14 cellular contexts compared by ENCODE assay signal in the genomic region with DNA sequence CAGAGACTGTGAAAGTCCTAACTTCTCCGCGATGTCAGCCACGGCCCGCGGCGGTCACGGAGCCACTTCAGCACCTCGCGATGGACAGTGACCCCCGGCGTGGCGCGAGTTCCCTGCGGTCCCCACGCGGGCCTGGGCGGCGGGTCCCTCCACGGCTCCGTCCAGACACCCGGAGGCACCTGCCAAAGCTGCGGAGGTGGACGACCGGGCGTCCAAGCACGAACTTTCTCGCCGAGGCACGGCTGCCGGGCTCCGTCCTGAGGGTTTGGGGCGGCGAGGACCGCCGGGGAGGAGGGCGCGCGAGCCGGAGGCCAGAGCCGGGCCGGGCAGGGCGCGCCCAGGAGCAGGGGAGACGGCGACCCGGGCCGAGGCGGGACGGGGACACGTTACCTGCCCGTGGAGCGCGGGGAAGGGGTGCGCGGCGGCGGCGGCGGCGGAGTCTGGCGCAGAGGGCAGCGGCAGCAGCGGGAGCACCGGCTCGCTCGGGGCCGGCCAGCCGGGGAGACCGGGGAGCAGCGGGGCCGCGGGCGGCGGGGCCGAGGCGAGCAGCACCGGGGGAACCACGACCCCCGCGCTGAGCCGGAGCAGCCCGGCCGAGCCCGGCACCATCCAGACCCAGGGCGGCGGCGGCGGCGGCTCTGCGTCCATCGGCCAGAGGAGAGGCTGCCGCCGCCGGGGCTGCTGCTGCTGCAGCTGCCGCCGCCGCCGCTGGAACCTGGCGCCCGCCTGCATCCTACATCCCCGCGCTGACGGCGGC. TPM values are rescaled to one million over a fixed set of nuclear protein-coding genes. Genes with fewer than 3 reads are reported as not detected.
A peak's percentile ranks its signal among the peaks of the same experiment; 100 is the strongest.
DNase-seq lines count a peak whose midpoint lies in the region; ATAC-seq, FAIRE-seq and TF ChIP-seq lines count a peak whose summit lies in the region.
"Had no signal": no experiment of that assay in that cellular context is flagged by ENCODE, and none has a peak within 500 bp of the region (broad histone marks: within the 10 kb centered on the region; RNA-seq: fewer than 3 reads in every experiment).

No MANE protein-coding gene starts in this region.

- H3K4me1 ChIP-seq in iPS-18a (ENCODE audit: control insufficient read depth, low read depth, low read length) = peaks cover 6% of the 10 kb centered on the region

- no peak for ATAC-seq in T-helper 17 cell
- ATAC-seq: gastroesophageal sphincter had no signal

- H3K27me3 ChIP-seq in iPS-18a (ENCODE audit: control insufficient read depth, insufficient read depth, low read length) = peaks cover 23% of the 10 kb centered on the region

- no peak overlapping the region for H3K27ac ChIP-seq in iPS-18a (ENCODE audit: low read length)
- no peak overlapping the region for H3K27ac ChIP-seq in skin epidermis
- H3K27ac ChIP-seq: gastroesophageal sphincter had no signal

- H3K4me1 Mint-ChIP-seq in T-helper 1 cell treated with Interleukin-12 subunit alpha and Interleukin-12 subunit beta and Interleukin-4 antibody, amounts not matched to agents 30 μg/mL and 1 μg/mL, for 36 hours (ENCODE audit: low read depth) = no peaks in the 10 kb centered on the region
- H3K4me1 Mint-ChIP-seq in T-helper 17 cell = peaks cover 2% of the 10 kb centered on the region
- H3K4me1 Mint-ChIP-seq in T-helper 2 cell treated with Interferon-gamma antibody and Interleukin-4, amounts not matched to agents 5 μg/mL and 100 μg/mL, for 36 hours (ENCODE audit: low read depth) = no peaks in the 10 kb centered on the region

- DNase-seq in T-helper 1 cell (no peak), T-helper 17 cell (no peak), H54 (ENCODE audit: insufficient read length, low spot score) (no peak), GM13977 (ENCODE audit: low spot score) (no peak)
- DNase-seq in T-helper 2 cell treated with Interferon-gamma antibody and Interleukin-4, amounts not matched to agents 5 μg/mL and 100 μg/mL, for 36 hours (ENCODE audit: low spot score) = no peak
- DNase-seq: activated B cell treated with CpG ODN at 0.5 μM for 24 hours; activated effector memory CD4-positive, alpha-beta T cell treated with anti-CD3 and anti-CD28 coated beads, Interleukin-2, amount 50 U/mL, for 16 hours; GDM1; mucosa of descending colon; Right ventricle myocardium superior had no signal

- no peaks in the 10 kb centered on the region for H3K36me3 ChIP-seq in iPS-18a (ENCODE audit: control insufficient read depth, low read depth, low read length)
- H3K36me3 ChIP-seq: gastroesophageal sphincter had no signal

- in situ Hi-C loops in GM13977 (cut with MboI; ENCODE audit: low pct_unique_long_range_greater_than_20kb, low sequenced_read_pairs, unreplicated experiment) = no loop called here

- FAIRE-seq in H54 (lab: Jason Lieb, UNC) = no peak

- H3K4me3 ChIP-seq in iPS-18a (ENCODE audit: low read length) = peak overlapping the region; percentile 60
- H3K4me3 ChIP-seq in skin epidermis = peak overlapping the region in 4 of 7 experiments; percentile 4 to 38 (median 35)
- H3K4me3 ChIP-seq: mucosa of descending colon had no signal

- H3K36me3 Mint-ChIP-seq in T-helper 1 cell treated with Interleukin-12 subunit alpha and Interleukin-12 subunit beta and Interleukin-4 antibody, amounts not matched to agents 30 μg/mL and 1 μg/mL, for 36 hours (ENCODE audit: low read depth) = no peaks in the 10 kb centered on the region
- no peaks in the 10 kb centered on the region for H3K36me3 Mint-ChIP-seq in T-helper 17 cell (ENCODE audit: low read depth)
- H3K36me3 Mint-ChIP-seq in T-helper 2 cell treated with Interferon-gamma antibody and Interleukin-4, amounts not matched to agents 5 μg/mL and 100 μg/mL, for 36 hours (ENCODE audit: low read depth) = no peaks in the 10 kb centered on the region

- TF ChIP-seq CTCF in GM13977 (IDR thresholded peaks at IDR 0.05; ENCODE audit: extremely low read depth, insufficient read depth, missing control alignments) = no peak

- H3K27me3 Mint-ChIP-seq in T-helper 1 cell treated with Interleukin-12 subunit alpha and Interleukin-12 subunit beta and Interleukin-4 antibody, amounts not matched to agents 30 μg/mL and 1 μg/mL, for 36 hours (ENCODE audit: low read depth) = peaks cover 49% of the 10 kb centered on the region
- H3K27me3 Mint-ChIP-seq in T-helper 17 cell = peaks cover 60% of the 10 kb centered on the region
- H3K27me3 Mint-ChIP-seq in T-helper 2 cell treated with Interferon-gamma antibody and Interleukin-4, amounts not matched to agents 5 μg/mL and 100 μg/mL, for 36 hours (ENCODE audit: low read depth) = peaks cover 39% of the 10 kb centered on the region

- no peak overlapping the region for H3K9ac ChIP-seq in iPS-18a (ENCODE audit: low read length)

- TF ChIP-seq POLR2A in H54 (IDR thresholded peaks at IDR 0.05; ENCODE audit: low read depth, low read length) = no peak

- H3K9me3 ChIP-seq in T-helper 17 cell (ENCODE audit: control insufficient read depth, low read length, poor library complexity, severe bottlenecking) (no peaks in the 10 kb centered on the region), iPS-18a (ENCODE audit: control insufficient read depth, low read depth, low read length) (no peaks in the 10 kb centered on the region)

- H3K4me3 Mint-ChIP-seq in T-helper 1 cell treated with Interleukin-12 subunit alpha and Interleukin-12 subunit beta and Interleukin-4 antibody, amounts not matched to agents 30 μg/mL and 1 μg/mL, for 36 hours = peak overlapping the region; percentile 25
- H3K4me3 Mint-ChIP-seq in T-helper 17 cell = peak overlapping the region; percentile 69
- no peak overlapping the region for H3K4me3 Mint-ChIP-seq in T-helper 2 cell treated with Interferon-gamma antibody and Interleukin-4, amounts not matched to agents 5 μg/mL and 100 μg/mL, for 36 hours

- no peaks in the 10 kb centered on the region for H3K9me3 Mint-ChIP-seq in T-helper 1 cell treated with Interleukin-12 subunit alpha and Interleukin-12 subunit beta and Interleukin-4 antibody, amounts not matched to agents 30 μg/mL and 1 μg/mL, for 36 hours
- no peaks in the 10 kb centered on the region for H3K9me3 Mint-ChIP-seq in T-helper 2 cell treated with Interferon-gamma antibody and Interleukin-4, amounts not matched to agents 5 μg/mL and 100 μg/mL, for 36 hours
- H3K9me3 Mint-ChIP-seq: activated B cell treated with CpG ODN at 0.5 μM for 24 hours had no signal

- no peak overlapping the region for H3K27ac Mint-ChIP-seq in T-helper 1 cell treated with Interleukin-12 subunit alpha and Interleukin-12 subunit beta and Interleukin-4 antibody, amounts not matched to agents 30 μg/mL and 1 μg/mL, for 36 hours
- no peak overlapping the region for H3K27ac Mint-ChIP-seq in T-helper 17 cell
- H3K27ac Mint-ChIP-seq in T-helper 2 cell treated with Interferon-gamma antibody and Interleukin-4, amounts not matched to agents 5 μg/mL and 100 μg/mL, for 36 hours = no peak overlapping the region
- H3K27ac Mint-ChIP-seq: activated B cell treated with CpG ODN at 0.5 μM for 24 hours had no signal

RNA-seq across cellular contexts. Expression of a gene that starts 0.4 kb away (rescaled TPM):
- total RNA-seq in T-helper 17 cell = not detected
- total RNA-seq: activated B cell treated with CpG ODN at 0.5 μM for 24 hours, mucosa of descending colon, Right ventricle myocardium superior had no signal
